3 cellular contexts compared by ENCODE assay signal in the genomic region with DNA sequence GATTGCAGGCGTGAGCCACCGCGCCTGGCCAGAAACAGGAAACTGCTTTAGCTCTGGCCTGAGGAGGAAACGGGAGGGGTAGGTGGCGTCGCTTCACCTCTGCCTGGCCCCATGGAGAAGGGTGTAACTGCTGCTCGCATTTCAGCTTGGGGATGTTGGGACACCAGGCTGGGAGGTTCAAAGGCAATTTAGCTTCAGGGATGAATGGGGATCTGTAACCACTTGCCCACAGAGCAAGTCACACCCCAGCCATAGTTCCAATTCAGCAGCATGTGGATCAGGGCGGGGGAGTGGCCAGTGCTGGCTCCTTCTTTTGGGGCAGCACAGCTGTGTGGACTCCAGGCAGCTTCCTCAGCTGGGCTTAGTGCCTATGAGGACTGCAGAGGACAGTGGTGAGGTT.
TF ChIP-seq lines count a peak whose summit lies in the region.

No MANE protein-coding gene starts in this region.

TF ChIP-seq in SK-N-SH treated with all-trans-retinoic acid at 6 μM for 48 hours, 23 proteins besides CTCF, POLR2A, EP300 and RAD21:
- TF ChIP-seq SNAI2 (CRISPR knock-in tag; IDR thresholded peaks at IDR 0.05) (no peak), ARNTL (CRISPR knock-in tag; IDR thresholded peaks at IDR 0.05; ENCODE audit: borderline replicate concordance, low read depth) (no peak), BACH2 (CRISPR knock-in tag; IDR thresholded peaks at IDR 0.05; ENCODE audit: borderline replicate concordance) (no peak), ZFP3 (CRISPR knock-in tag; IDR thresholded peaks at IDR 0.05) (no peak), ZNF565 (CRISPR knock-in tag; conservative IDR thresholded peaks at IDR 0.05; ENCODE audit: low read depth) (no peak)
- TF ChIP-seq, protein P1, sequence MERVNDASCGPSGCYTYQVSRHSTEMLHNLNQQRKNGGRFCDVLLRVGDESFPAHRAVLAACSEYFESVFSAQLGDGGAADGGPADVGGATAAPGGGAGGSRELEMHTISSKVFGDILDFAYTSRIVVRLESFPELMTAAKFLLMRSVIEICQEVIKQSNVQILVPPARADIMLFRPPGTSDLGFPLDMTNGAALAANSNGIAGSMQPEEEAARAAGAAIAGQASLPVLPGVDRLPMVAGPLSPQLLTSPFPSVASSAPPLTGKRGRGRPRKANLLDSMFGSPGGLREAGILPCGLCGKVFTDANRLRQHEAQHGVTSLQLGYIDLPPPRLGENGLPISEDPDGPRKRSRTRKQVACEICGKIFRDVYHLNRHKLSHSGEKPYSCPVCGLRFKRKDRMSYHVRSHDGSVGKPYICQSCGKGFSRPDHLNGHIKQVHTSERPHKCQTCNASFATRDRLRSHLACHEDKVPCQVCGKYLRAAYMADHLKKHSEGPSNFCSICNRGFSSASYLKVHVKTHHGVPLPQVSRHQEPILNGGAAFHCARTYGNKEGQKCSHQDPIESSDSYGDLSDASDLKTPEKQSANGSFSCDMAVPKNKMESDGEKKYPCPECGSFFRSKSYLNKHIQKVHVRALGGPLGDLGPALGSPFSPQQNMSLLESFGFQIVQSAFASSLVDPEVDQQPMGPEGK (CRISPR knock-in tag; IDR thresholded peaks at IDR 0.05; ENCODE audit: borderline replicate concordance): no peak
- TF ChIP-seq, protein P2, sequence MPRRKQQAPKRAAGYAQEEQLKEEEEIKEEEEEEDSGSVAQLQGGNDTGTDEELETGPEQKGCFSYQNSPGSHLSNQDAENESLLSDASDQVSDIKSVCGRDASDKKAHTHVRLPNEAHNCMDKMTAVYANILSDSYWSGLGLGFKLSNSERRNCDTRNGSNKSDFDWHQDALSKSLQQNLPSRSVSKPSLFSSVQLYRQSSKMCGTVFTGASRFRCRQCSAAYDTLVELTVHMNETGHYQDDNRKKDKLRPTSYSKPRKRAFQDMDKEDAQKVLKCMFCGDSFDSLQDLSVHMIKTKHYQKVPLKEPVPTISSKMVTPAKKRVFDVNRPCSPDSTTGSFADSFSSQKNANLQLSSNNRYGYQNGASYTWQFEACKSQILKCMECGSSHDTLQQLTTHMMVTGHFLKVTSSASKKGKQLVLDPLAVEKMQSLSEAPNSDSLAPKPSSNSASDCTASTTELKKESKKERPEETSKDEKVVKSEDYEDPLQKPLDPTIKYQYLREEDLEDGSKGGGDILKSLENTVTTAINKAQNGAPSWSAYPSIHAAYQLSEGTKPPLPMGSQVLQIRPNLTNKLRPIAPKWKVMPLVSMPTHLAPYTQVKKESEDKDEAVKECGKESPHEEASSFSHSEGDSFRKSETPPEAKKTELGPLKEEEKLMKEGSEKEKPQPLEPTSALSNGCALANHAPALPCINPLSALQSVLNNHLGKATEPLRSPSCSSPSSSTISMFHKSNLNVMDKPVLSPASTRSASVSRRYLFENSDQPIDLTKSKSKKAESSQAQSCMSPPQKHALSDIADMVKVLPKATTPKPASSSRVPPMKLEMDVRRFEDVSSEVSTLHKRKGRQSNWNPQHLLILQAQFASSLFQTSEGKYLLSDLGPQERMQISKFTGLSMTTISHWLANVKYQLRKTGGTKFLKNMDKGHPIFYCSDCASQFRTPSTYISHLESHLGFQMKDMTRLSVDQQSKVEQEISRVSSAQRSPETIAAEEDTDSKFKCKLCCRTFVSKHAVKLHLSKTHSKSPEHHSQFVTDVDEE (CRISPR knock-in tag; IDR thresholded peaks at IDR 0.05): no peak

TF ChIP-seq in SK-N-SH, 30 proteins besides CTCF, POLR2A, EP300 and RAD21:
- TF ChIP-seq YY1 (IDR thresholded peaks at IDR 0.05; ENCODE audit: low read depth) (no peak), GATA2 (CRISPR knock-in tag; IDR thresholded peaks at IDR 0.05) (no peak)
- TF ChIP-seq, protein P3, sequence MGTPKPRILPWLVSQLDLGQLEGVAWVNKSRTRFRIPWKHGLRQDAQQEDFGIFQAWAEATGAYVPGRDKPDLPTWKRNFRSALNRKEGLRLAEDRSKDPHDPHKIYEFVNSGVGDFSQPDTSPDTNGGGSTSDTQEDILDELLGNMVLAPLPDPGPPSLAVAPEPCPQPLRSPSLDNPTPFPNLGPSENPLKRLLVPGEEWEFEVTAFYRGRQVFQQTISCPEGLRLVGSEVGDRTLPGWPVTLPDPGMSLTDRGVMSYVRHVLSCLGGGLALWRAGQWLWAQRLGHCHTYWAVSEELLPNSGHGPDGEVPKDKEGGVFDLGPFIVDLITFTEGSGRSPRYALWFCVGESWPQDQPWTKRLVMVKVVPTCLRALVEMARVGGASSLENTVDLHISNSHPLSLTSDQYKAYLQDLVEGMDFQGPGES (IDR thresholded peaks at IDR 0.05; ENCODE audit: low read depth, low read length): no peak

TF ChIP-seq in endothelial cell of umbilical vein, 7 proteins besides CTCF, POLR2A, EP300 and RAD21:
- no peak for TF ChIP-seq POLR2AphosphoS5 (IDR thresholded peaks at IDR 0.05; ENCODE audit: insufficient read depth, low read depth, low read length)
- TF ChIP-seq FOS (IDR thresholded peaks at IDR 0.05; ENCODE audit: borderline replicate concordance, insufficient read depth, low read length): no peak
- no peak for TF ChIP-seq JUN (IDR thresholded peaks at IDR 0.05; ENCODE audit: borderline replicate concordance, insufficient read depth, insufficient read length, low read depth)
- TF ChIP-seq GATA2 (IDR thresholded peaks at IDR 0.05; ENCODE audit: insufficient read depth, insufficient read length, low read depth, low read length): no peak
- no peak for TF ChIP-seq EZH2 (IDR thresholded peaks at IDR 0.05; ENCODE audit: borderline replicate concordance, low read depth, low read length, severe bottlenecking)
- no peak for TF ChIP-seq MYC (IDR thresholded peaks at IDR 0.05; ENCODE audit: low read depth, low read length)
- TF ChIP-seq, protein P4, sequence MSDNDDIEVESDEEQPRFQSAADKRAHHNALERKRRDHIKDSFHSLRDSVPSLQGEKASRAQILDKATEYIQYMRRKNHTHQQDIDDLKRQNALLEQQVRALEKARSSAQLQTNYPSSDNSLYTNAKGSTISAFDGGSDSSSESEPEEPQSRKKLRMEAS (IDR thresholded peaks at IDR 0.05; ENCODE audit: insufficient read depth, insufficient read length): no peak
